In genomic region chr1:110407260-110408210, GRCh38 we compare ENCODE assay signal across 8 cellular contexts. TPM values are rescaled to one million over a fixed set of nuclear protein-coding genes. Genes with fewer than 3 reads are reported as not detected.
A peak's percentile ranks its signal among the peaks of the same experiment; 100 is the strongest.
DNase-seq lines count a peak whose midpoint lies in the region; ATAC-seq and TF ChIP-seq lines count a peak whose summit lies in the region.

LAMTOR5 (minus strand) TSS chr1:110407694; CDS start chr1:110407620, 74 bp downstream.

- ATAC-seq in GM21515 (IDR thresholded peaks at IDR 0.05; ENCODE audit: unreplicated experiment) (peak; percentile 83), mucosa of descending colon (peak; percentile 99)

- no peaks in the 10 kb centered on the region for H3K9me3 ChIP-seq in mucosa of descending colon

- H3K4me3 ChIP-seq in mucosa of descending colon: peak within 1 kb of the TSS; percentile 94

- H3K27ac ChIP-seq in epithelial cell of prostate: peak within 1 kb of the TSS; percentile 70

- intact Hi-C loops in mucosa of descending colon (cut with DNase I, micrococcal nuclease): loop anchor here in 1 of 2 donors (5.0 kb wide), 1 partner anchor 70 kb away; the partner anchor contains the start of gene RBM15

- TF ChIP-seq CTCF in mucosa of descending colon (IDR thresholded peaks at IDR 0.05): no peak

- DNase-seq in DMS 273 treated with DMSO at 0.1 percent for 48 hours (lab: John Stamatoyannopoulos, UW): peak; percentile 38
- peak; percentile 65 for DNase-seq in HuH-7.5 (ENCODE audit: low spot score)
- peak; percentile 33 for DNase-seq in OCI-M2 (lab: John Stamatoyannopoulos, UW; ENCODE audit: unreplicated experiment)
- DNase-seq in activated T-cell treated with anti-CD3 and anti-CD28 coated beads for 48 hours (ENCODE audit: low read depth): peak; percentile 86
- DNase-seq in epithelial cell of prostate (ENCODE audit: low read depth, low spot score): peak; percentile 44
- peak; percentile 95 to 96 (median 96) for DNase-seq in mucosa of descending colon
- DNase-seq in stimulated activated CD8-positive, alpha-beta memory T cell treated with anti-CD3 and anti-CD28 coated beads, Interleukin-4, amount 100 ng/mL, for 24 hours (ENCODE audit: low read depth): peak; percentile 85

- H3K4me1 ChIP-seq in mucosa of descending colon (ENCODE audit: low read depth): peaks cover 19% of the 10 kb centered on the region

- peaks cover 1% of the 10 kb centered on the region for H3K36me3 ChIP-seq in mucosa of descending colon (ENCODE audit: low read depth)

RNA-seq across cellular contexts. Expression of gene LAMTOR5, which starts in this region (rescaled TPM):
- total RNA-seq in mucosa of descending colon: 100 to 1,000 TPM in 2 of 3 donors, 10 to 100 TPM in 1; 95.3 to 114 (median 108) TPM

Comparison
In these comparisons a context has a peak if more than half of its experiments do, and no peak if none do; other contexts are left out.
1. Peak in every context shown above with its lines: DNase-seq, ATAC-seq, H3K4me3 ChIP-seq and H3K27ac ChIP-seq.
2. DNase-seq: peak in every context shown above with its lines; median percentile 96 in mucosa of descending colon; 86 in activated T-cell treated with anti-CD3 and anti-CD28 coated beads for 48 hours; 85 in stimulated activated CD8-positive, alpha-beta memory T cell treated with anti-CD3 and anti-CD28 coated beads, Interleukin-4, amount 100 ng/mL, for 24 hours; 65 in HuH-7.5; 44 in epithelial cell of prostate; 38 in DMS 273 treated with DMSO at 0.1 percent for 48 hours; 33 in OCI-M2.